1 cellular context compared by ENCODE assay signal in genomic region chr5:62403411-62404250, GRCh38.
TF ChIP-seq lines count a peak whose summit lies in the region.

Gene DIMT1 (minus strand): TSS chr5:62403905. CDS start chr5:62403772, 133 bp downstream.

TF ChIP-seq in HepG2, 621 proteins besides CTCF, POLR2A, EP300 and RAD21 (continued from another document and continues in another):
- no peak for TF ChIP-seq ZBTB40 (IDR thresholded peaks at IDR 0.05)
- peak; percentile 87 for TF ChIP-seq ZBTB40 (CRISPR knock-in tag; IDR thresholded peaks at IDR 0.05)
- TF ChIP-seq RELA (CRISPR knock-in tag; IDR thresholded peaks at IDR 0.05) = no peak
- TF ChIP-seq, protein P1, sequence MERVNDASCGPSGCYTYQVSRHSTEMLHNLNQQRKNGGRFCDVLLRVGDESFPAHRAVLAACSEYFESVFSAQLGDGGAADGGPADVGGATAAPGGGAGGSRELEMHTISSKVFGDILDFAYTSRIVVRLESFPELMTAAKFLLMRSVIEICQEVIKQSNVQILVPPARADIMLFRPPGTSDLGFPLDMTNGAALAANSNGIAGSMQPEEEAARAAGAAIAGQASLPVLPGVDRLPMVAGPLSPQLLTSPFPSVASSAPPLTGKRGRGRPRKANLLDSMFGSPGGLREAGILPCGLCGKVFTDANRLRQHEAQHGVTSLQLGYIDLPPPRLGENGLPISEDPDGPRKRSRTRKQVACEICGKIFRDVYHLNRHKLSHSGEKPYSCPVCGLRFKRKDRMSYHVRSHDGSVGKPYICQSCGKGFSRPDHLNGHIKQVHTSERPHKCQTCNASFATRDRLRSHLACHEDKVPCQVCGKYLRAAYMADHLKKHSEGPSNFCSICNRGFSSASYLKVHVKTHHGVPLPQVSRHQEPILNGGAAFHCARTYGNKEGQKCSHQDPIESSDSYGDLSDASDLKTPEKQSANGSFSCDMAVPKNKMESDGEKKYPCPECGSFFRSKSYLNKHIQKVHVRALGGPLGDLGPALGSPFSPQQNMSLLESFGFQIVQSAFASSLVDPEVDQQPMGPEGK (CRISPR knock-in tag; IDR thresholded peaks at IDR 0.05) = peak; percentile 87
- TF ChIP-seq PCBP1 (IDR thresholded peaks at IDR 0.05; ENCODE audit: borderline replicate concordance, low read depth, low read length) = 0 out of 2 replicates have a peak, but pooled peaks have one; percentile 29
- TF ChIP-seq ZNF616 (CRISPR knock-in tag; IDR thresholded peaks at IDR 0.05; ENCODE audit: low read depth) = no peak; the same call in 1 of the 2 replicates
- no peak; the same call in 1 of the 2 replicates for TF ChIP-seq RARA (CRISPR knock-in tag; IDR thresholded peaks at IDR 0.05)
- TF ChIP-seq, protein P2, sequence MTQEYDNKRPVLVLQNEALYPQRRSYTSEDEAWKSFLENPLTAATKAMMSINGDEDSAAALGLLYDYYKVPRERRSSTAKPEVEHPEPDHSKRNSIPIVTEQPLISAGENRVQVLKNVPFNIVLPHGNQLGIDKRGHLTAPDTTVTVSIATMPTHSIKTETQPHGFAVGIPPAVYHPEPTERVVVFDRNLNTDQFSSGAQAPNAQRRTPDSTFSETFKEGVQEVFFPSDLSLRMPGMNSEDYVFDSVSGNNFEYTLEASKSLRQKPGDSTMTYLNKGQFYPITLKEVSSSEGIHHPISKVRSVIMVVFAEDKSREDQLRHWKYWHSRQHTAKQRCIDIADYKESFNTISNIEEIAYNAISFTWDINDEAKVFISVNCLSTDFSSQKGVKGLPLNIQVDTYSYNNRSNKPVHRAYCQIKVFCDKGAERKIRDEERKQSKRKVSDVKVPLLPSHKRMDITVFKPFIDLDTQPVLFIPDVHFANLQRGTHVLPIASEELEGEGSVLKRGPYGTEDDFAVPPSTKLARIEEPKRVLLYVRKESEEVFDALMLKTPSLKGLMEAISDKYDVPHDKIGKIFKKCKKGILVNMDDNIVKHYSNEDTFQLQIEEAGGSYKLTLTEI (CRISPR knock-in tag; conservative IDR thresholded peaks at IDR 0.05) = no peak
- peak; percentile 97 for TF ChIP-seq YEATS4 (CRISPR knock-in tag; IDR thresholded peaks at IDR 0.05; ENCODE audit: borderline replicate concordance)
- TF ChIP-seq KDM5B (CRISPR knock-in tag; IDR thresholded peaks at IDR 0.05; ENCODE audit: borderline replicate concordance) = peak; percentile 97
- TF ChIP-seq ZNF333 (CRISPR knock-in tag; IDR thresholded peaks at IDR 0.05; ENCODE audit: borderline replicate concordance) = peak; percentile 81; the same call in 1 of the 2 replicates
- TF ChIP-seq, protein P3, sequence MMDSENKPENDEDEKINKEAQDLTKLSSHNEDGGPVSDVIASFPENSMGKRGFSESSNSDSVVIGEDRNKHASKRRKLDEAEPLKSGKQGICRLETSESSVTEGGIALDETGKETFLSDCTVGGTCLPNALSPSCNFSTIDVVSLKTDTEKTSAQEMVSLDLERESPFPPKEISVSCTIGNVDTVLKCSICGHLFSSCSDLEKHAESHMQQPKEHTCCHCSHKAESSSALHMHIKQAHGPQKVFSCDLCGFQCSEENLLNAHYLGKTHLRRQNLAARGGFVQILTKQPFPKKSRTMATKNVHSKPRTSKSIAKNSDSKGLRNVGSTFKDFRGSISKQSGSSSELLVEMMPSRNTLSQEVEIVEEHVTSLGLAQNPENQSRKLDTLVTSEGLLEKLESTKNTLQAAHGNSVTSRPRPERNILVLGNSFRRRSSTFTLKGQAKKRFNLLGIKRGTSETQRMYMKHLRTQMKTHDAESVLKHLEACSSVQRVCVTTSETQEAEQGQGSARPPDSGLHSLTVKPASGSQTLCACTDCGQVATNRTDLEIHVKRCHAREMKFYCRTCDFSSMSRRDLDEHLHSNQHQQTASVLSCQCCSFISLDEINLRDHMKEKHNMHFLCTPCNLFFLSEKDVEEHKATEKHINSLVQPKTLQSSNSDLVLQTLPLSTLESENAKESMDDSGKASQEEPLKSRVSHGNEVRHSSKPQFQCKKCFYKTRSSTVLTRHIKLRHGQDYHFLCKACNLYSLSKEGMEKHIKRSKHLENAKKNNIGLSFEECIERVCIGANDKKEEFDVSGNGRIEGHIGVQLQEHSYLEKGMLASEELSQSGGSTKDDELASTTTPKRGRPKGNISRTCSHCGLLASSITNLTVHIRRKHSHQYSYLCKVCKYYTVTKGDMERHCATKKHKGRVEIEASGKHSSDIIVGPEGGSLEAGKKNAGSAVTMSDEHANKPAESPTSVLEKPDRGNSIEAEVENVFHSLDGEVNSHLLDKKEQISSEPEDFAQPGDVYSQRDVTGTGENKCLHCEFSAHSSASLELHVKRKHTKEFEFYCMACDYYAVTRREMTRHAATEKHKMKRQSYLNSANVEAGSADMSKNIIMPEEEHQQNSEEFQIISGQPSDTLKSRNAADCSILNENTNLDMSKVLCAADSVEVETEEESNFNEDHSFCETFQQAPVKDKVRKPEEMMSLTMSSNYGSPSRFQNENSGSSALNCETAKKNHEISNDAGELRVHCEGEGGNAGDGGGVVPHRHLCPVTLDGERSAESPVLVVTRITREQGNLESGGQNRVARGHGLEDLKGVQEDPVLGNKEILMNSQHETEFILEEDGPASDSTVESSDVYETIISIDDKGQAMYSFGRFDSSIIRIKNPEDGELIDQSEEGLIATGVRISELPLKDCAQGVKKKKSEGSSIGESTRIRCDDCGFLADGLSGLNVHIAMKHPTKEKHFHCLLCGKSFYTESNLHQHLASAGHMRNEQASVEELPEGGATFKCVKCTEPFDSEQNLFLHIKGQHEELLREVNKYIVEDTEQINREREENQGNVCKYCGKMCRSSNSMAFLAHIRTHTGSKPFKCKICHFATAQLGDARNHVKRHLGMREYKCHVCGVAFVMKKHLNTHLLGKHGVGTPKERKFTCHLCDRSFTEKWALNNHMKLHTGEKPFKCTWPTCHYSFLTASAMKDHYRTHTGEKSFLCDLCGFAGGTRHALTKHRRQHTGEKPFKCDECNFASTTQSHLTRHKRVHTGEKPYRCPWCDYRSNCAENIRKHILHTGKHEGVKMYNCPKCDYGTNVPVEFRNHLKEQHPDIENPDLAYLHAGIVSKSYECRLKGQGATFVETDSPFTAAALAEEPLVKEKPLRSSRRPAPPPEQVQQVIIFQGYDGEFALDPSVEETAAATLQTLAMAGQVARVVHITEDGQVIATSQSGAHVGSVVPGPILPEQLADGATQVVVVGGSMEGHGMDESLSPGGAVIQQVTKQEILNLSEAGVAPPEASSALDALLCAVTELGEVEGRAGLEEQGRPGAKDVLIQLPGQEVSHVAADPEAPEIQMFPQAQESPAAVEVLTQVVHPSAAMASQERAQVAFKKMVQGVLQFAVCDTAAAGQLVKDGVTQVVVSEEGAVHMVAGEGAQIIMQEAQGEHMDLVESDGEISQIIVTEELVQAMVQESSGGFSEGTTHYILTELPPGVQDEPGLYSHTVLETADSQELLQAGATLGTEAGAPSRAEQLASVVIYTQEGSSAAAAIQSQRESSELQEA (CRISPR knock-in tag; IDR thresholded peaks at IDR 0.05; ENCODE audit: not compliant biosample characterization) = peak; percentile 74
- TF ChIP-seq FOXM1 (CRISPR knock-in tag; IDR thresholded peaks at IDR 0.05) = no peak
- TF ChIP-seq, protein P4, sequence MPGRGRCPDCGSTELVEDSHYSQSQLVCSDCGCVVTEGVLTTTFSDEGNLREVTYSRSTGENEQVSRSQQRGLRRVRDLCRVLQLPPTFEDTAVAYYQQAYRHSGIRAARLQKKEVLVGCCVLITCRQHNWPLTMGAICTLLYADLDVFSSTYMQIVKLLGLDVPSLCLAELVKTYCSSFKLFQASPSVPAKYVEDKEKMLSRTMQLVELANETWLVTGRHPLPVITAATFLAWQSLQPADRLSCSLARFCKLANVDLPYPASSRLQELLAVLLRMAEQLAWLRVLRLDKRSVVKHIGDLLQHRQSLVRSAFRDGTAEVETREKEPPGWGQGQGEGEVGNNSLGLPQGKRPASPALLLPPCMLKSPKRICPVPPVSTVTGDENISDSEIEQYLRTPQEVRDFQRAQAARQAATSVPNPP (CRISPR knock-in tag; IDR thresholded peaks at IDR 0.05) = peak; percentile 45; the same call in 1 of the 2 replicates
- peak; percentile 23; the same call in 1 of the 2 replicates for TF ChIP-seq ZNF292 (CRISPR knock-in tag; IDR thresholded peaks at IDR 0.05; ENCODE audit: borderline replicate concordance, low read depth)
- TF ChIP-seq ESRRA (CRISPR knock-in tag; IDR thresholded peaks at IDR 0.05; ENCODE audit: low read depth) = 0 out of 2 replicates have a peak, but pooled peaks have one; percentile 79
- peak; percentile 42; the same call in 1 of the 2 replicates for TF ChIP-seq REPIN1 (CRISPR knock-in tag; IDR thresholded peaks at IDR 0.05; ENCODE audit: borderline replicate concordance, low read depth)
- peak; percentile 96 for TF ChIP-seq JARID2 (CRISPR knock-in tag; IDR thresholded peaks at IDR 0.05; ENCODE audit: insufficient replicate concordance)
- TF ChIP-seq ZNF549 (CRISPR knock-in tag; IDR thresholded peaks at IDR 0.05) = no peak
- TF ChIP-seq, protein P5, sequence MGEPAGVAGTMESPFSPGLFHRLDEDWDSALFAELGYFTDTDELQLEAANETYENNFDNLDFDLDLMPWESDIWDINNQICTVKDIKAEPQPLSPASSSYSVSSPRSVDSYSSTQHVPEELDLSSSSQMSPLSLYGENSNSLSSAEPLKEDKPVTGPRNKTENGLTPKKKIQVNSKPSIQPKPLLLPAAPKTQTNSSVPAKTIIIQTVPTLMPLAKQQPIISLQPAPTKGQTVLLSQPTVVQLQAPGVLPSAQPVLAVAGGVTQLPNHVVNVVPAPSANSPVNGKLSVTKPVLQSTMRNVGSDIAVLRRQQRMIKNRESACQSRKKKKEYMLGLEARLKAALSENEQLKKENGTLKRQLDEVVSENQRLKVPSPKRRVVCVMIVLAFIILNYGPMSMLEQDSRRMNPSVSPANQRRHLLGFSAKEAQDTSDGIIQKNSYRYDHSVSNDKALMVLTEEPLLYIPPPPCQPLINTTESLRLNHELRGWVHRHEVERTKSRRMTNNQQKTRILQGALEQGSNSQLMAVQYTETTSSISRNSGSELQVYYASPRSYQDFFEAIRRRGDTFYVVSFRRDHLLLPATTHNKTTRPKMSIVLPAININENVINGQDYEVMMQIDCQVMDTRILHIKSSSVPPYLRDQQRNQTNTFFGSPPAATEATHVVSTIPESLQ (CRISPR knock-in tag; conservative IDR thresholded peaks at IDR 0.05) = no peak
- TF ChIP-seq ZNF430 (CRISPR knock-in tag; IDR thresholded peaks at IDR 0.05) = 0 out of 2 replicates have a peak, but pooled peaks have one; percentile 61
- TF ChIP-seq, protein P6, sequence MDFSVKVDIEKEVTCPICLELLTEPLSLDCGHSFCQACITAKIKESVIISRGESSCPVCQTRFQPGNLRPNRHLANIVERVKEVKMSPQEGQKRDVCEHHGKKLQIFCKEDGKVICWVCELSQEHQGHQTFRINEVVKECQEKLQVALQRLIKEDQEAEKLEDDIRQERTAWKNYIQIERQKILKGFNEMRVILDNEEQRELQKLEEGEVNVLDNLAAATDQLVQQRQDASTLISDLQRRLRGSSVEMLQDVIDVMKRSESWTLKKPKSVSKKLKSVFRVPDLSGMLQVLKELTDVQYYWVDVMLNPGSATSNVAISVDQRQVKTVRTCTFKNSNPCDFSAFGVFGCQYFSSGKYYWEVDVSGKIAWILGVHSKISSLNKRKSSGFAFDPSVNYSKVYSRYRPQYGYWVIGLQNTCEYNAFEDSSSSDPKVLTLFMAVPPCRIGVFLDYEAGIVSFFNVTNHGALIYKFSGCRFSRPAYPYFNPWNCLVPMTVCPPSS (IDR thresholded peaks at IDR 0.05) = no peak
- no peak for TF ChIP-seq SNRNP70 (IDR thresholded peaks at IDR 0.05; ENCODE audit: low read depth, low read length)
- TF ChIP-seq ARNT2 (CRISPR knock-in tag; IDR thresholded peaks at IDR 0.05; ENCODE audit: low read depth) = peak; percentile 91
